ENCODE assay signal across 20 cellular contexts in the genomic region with DNA sequence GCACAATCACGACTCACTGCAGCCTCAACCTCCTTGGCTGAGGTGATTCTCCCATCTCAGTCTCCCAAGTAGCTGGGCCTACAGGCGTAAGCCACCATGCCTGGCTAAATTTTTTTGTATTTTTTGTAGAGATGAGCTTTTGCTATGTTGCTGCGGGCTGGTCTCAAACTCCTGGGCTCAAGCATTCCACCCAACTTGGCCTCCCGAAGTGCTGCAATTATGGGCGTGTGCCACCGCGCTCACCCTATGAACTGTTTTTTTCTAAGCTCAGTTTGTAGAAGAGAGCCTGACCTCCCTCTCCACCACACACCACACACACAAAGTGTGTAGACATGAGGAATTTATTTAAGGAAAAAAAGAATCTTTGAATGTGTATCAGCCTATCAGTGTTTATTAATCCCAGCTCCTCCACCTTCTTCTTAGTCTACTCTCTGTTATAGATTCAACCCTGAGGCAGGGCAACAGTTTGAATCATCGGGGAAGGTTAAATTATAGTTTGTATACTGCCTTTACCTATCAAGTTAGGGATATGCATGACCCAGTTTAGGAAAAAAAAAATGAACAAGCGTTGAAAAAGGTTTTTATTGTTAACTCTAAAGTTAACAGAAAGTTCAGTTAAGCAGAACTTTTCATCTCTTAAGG.
"Had no signal": no experiment of that assay in that cellular context is flagged by ENCODE, and none has a peak within 500 bp of the region (broad histone marks: within the 10 kb centered on the region; RNA-seq: fewer than 3 reads in every experiment).

No MANE protein-coding gene starts in this region.

- H3K4me1 Mint-ChIP-seq: activated naive CD4-positive, alpha-beta T cell treated with anti-CD3 and anti-CD28 coated beads, Interleukin-2, amount 50 U/mL, for 24 hours had no signal

- H3K27ac Mint-ChIP-seq: activated CD8-positive, alpha-beta memory T cell treated with anti-CD3 and anti-CD28 coated beads, Interleukin-2, amount 10 ng/mL, durations not matched to agents 7 days and 5 days; activated naive CD4-positive, alpha-beta T cell treated with anti-CD3 and anti-CD28 coated beads, Interleukin-2, amount 50 U/mL, for 24 hours had no signal

- H3K9me3 Mint-ChIP-seq: activated naive CD4-positive, alpha-beta T cell treated with anti-CD3 and anti-CD28 coated beads, Interleukin-2, amount 50 U/mL, for 24 hours had no signal

- ATAC-seq: activated CD8-positive, alpha-beta memory T cell treated with anti-CD3 and anti-CD28 coated beads, Interleukin-2, amount 10 ng/mL, durations not matched to agents 7 days and 5 days; body of pancreas; left ventricle myocardium superior had no signal

- H3K36me3 ChIP-seq: neutrophil, SJCRH30, tibial artery had no signal

- H3K4me3 ChIP-seq: body of pancreas, SJCRH30, tibial artery had no signal

- H3K27ac ChIP-seq: body of pancreas, epithelial cell of prostate, neutrophil, SJCRH30, tibial artery had no signal

- DNase-seq: activated CD4-positive, alpha-beta T cell treated with anti-CD3 and anti-CD28 coated beads, Interleukin-2, amount 50 U/mL, for 4 hours; activated CD4-positive, CD25-positive, alpha-beta regulatory T cell treated with anti-CD3 and anti-CD28 coated beads, Interleukin-2, amount 50 U/mL, for 72 hours; activated CD8-positive, alpha-beta memory T cell treated with anti-CD3 and anti-CD28 coated beads, Interleukin-2, amount 10 ng/mL, durations not matched to agents 7 days and 5 days; activated effector memory CD4-positive, alpha-beta T cell treated with anti-CD3 and anti-CD28 coated beads, Interleukin-2, amount 50 U/mL, for 16 hours; activated T-cell treated with anti-CD3 and anti-CD28 coated beads, Interleukin-2, amount 50 U/mL, for 1 hour; amniotic stem cell; body of pancreas; central memory CD4-positive, alpha-beta T cell; effector memory CD4-positive, alpha-beta T cell; left ventricle myocardium superior; retina; SJCRH30; stimulated activated CD4-positive, alpha-beta T cell treated with anti-CD3 and anti-CD28 coated beads, Interleukin-15, amount 100 ng/mL, for 24 hours; stimulated activated CD4-positive, alpha-beta T cell treated with anti-CD3 and anti-CD28 coated beads, Interleukin-4, amount 100 ng/mL, for 1 hour; stimulated activated naive CD4-positive, alpha-beta T cell; tibial artery had no signal

- H3K36me3 Mint-ChIP-seq: activated CD8-positive, alpha-beta memory T cell treated with anti-CD3 and anti-CD28 coated beads, Interleukin-2, amount 10 ng/mL, durations not matched to agents 7 days and 5 days; activated naive CD4-positive, alpha-beta T cell treated with anti-CD3 and anti-CD28 coated beads, Interleukin-2, amount 50 U/mL, for 24 hours had no signal

- H3K4me3 Mint-ChIP-seq: activated CD8-positive, alpha-beta memory T cell treated with anti-CD3 and anti-CD28 coated beads, Interleukin-2, amount 10 ng/mL, durations not matched to agents 7 days and 5 days; activated naive CD4-positive, alpha-beta T cell treated with anti-CD3 and anti-CD28 coated beads, Interleukin-2, amount 50 U/mL, for 24 hours had no signal

- H3K27me3 ChIP-seq: body of pancreas, SJCRH30, tibial artery had no signal

- H3K27me3 Mint-ChIP-seq: activated CD8-positive, alpha-beta memory T cell treated with anti-CD3 and anti-CD28 coated beads, Interleukin-2, amount 10 ng/mL, durations not matched to agents 7 days and 5 days had no signal

- FAIRE-seq: keratinocyte had no signal

- H3K9me3 ChIP-seq: body of pancreas, neutrophil, SJCRH30, tibial artery had no signal
